In genomic region chr2:24919977-24920812, GRCh38 we compare ENCODE assay signal across 7 cellular contexts. TPM values are rescaled to one million over a fixed set of nuclear protein-coding genes. Genes with fewer than 3 reads are reported as not detected.
A peak's percentile ranks its signal among the peaks of the same experiment; 100 is the strongest.
DNase-seq lines count a peak whose midpoint lies in the region; ATAC-seq and TF ChIP-seq lines count a peak whose summit lies in the region.

Gene ADCY3, minus strand, starts transcription at chr2:24920237. Its CDS starts 1,250 bp downstream, at chr2:24918987.

- H3K4me1 ChIP-seq in HAP-1: peaks cover 19% of the 10 kb centered on the region

- H3K4me1 Mint-ChIP-seq in activated CD8-positive, alpha-beta T cell treated with anti-CD3 and anti-CD28 coated beads for 36 hours (ENCODE audit: low read depth): peaks cover 33% of the 10 kb centered on the region

- peaks cover 24% of the 10 kb centered on the region for H3K36me3 ChIP-seq in HAP-1 (replicated peaks)

- H3K4me3 ChIP-seq in HAP-1: peak within 1 kb of the TSS; percentile 55

- H3K36me3 Mint-ChIP-seq in activated CD8-positive, alpha-beta T cell treated with anti-CD3 and anti-CD28 coated beads for 36 hours (ENCODE audit: low read depth): peaks cover 21% of the 10 kb centered on the region

- in situ Hi-C loops in GM13976 (cut with MboI; ENCODE audit: low sequenced_read_pairs, unreplicated experiment) (no loop called here), HAP-1 (cut with MboI; ENCODE audit: low sequenced_read_pairs) (no loop called here)

- no peaks in the 10 kb centered on the region for H3K27me3 Mint-ChIP-seq in activated CD8-positive, alpha-beta T cell treated with anti-CD3 and anti-CD28 coated beads for 36 hours

- POLR2A ChIA-PET in activated CD8-positive, alpha-beta T cell treated with anti-CD3 and anti-CD28 coated beads for 36 hours (lab: Charles Lee): interaction anchor here (0.6 to 2.8 kb wide), 5 partner anchors 8 to 128 kb away, joined by 3 to 9 read pairs (median 3); partner anchors contain the start of genes CENPO and PTRHD1

- peak within 1 kb of the TSS; percentile 89 for H3K4me3 Mint-ChIP-seq in activated CD8-positive, alpha-beta T cell treated with anti-CD3 and anti-CD28 coated beads for 36 hours

- no peaks in the 10 kb centered on the region for H3K27me3 ChIP-seq in HAP-1 (ENCODE audit: low read depth)

- intact Hi-C loops in activated CD8-positive, alpha-beta T cell treated with anti-CD3 and anti-CD28 coated beads for 36 hours (cut with micrococcal nuclease): no loop called here

- no peak for TF ChIP-seq CTCF in GM13976 (IDR thresholded peaks at IDR 0.05; ENCODE audit: borderline replicate concordance, control extremely low read depth, extremely low read depth, insufficient read depth, missing control alignments)
- TF ChIP-seq CTCF in activated CD8-positive, alpha-beta T cell treated with anti-CD3 and anti-CD28 coated beads for 36 hours (IDR thresholded peaks at IDR 0.05): no peak

- ATAC-seq in activated CD8-positive, alpha-beta T cell treated with anti-CD3 and anti-CD28 coated beads for 36 hours: peak; percentile 60

- CTCF ChIA-PET in activated CD8-positive, alpha-beta T cell treated with anti-CD3 and anti-CD28 coated beads for 36 hours (lab: Charles Lee): interaction anchor here (1.1 kb wide), 1 partner anchor 511 kb away, joined by 3 read pairs; no protein-coding TSS in a partner anchor

- no peaks in the 10 kb centered on the region for H3K9me3 Mint-ChIP-seq in activated CD8-positive, alpha-beta T cell treated with anti-CD3 and anti-CD28 coated beads for 36 hours

- DNase-seq in GM13976 (ENCODE audit: low spot score): peak; percentile 87
- peak; percentile 36 to 68 for DNase-seq in HAP-1 (ENCODE audit: low spot score in 2 of 2)
- DNase-seq in NCI-H146 (lab: John Stamatoyannopoulos, UW): peak; percentile 66
- DNase-seq in activated CD8-positive, alpha-beta T cell treated with anti-CD3 and anti-CD28 coated beads for 36 hours: peak; percentile 78
- DNase-seq in effector CD4-positive, alpha-beta T cell: peak; percentile 36
- peak; percentile 62 for DNase-seq in medulla oblongata (ENCODE audit: extremely low spot score)
- DNase-seq in stimulated activated CD8-positive, alpha-beta memory T cell treated with anti-CD3 and anti-CD28 coated beads, Interleukin-15, amount 100 ng/mL, for 24 hours (ENCODE audit: low read depth): peak; percentile 43

- H3K9me3 ChIP-seq in HAP-1: no peaks in the 10 kb centered on the region

- peak within 1 kb of the TSS; percentile 88 for H3K27ac Mint-ChIP-seq in activated CD8-positive, alpha-beta T cell treated with anti-CD3 and anti-CD28 coated beads for 36 hours

RNA-seq across cellular contexts. Expression of gene ADCY3, which starts in this region (rescaled TPM):
- 10 to 100 TPM; 46.3 to 47.9 TPM for total RNA-seq in activated CD8-positive, alpha-beta T cell treated with anti-CD3 and anti-CD28 coated beads for 36 hours

Comparison
In these comparisons a context has a peak if more than half of its experiments do, and no peak if none do; other contexts are left out.
1. Peak in every context shown above with its lines: DNase-seq, ATAC-seq and H3K4me3 ChIP-seq.
2. DNase-seq: peak in every context shown above with its lines; median percentile 87 in GM13976; 78 in activated CD8-positive, alpha-beta T cell treated with anti-CD3 and anti-CD28 coated beads for 36 hours; 66 in NCI-H146; 62 in medulla oblongata; 52 in HAP-1; 43 in stimulated activated CD8-positive, alpha-beta memory T cell treated with anti-CD3 and anti-CD28 coated beads, Interleukin-15, amount 100 ng/mL, for 24 hours; 36 in effector CD4-positive, alpha-beta T cell.